12 cellular contexts compared by ENCODE assay signal in the genomic region with DNA sequence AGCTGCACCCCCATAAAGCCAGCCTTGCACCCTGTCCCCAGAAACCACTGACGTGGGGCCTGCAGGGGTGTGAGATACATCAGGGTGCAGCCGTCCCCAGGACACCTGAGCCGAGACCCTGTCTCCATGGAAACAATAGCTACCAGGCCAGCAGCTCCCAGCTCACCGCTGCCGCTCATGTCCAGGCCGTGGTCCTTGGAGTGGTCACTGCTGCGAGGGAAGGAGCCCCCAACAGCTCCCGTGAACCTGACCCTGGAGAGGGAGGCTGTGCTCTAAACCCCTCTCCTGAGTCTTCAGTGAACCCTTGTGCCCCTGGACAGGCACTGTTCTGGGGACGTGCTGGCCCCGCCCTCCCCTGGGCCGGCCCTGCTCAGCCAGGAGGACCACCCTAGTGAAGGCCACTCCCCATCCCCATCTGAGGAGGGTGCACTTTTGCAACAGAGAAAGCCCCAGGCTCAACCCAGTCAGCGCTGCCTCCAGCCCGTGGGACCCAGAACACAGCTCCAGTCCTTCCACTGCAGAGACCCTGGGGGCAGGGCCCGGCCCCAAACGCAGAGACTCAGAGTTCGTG. TPM values are rescaled to one million over a fixed set of nuclear protein-coding genes. Genes with fewer than 3 reads are reported as not detected.
DNase-seq lines count a peak whose midpoint lies in the region; ATAC-seq and TF ChIP-seq lines count a peak whose summit lies in the region.
"Had no signal": no experiment of that assay in that cellular context is flagged by ENCODE, and none has a peak within 500 bp of the region (broad histone marks: within the 10 kb centered on the region; RNA-seq: fewer than 3 reads in every experiment).

No MANE protein-coding gene starts in this region.

- H3K27me3 Mint-ChIP-seq in endodermal cell (ENCODE audit: insufficient read depth), result peaks cover 27% of the 10 kb centered on the region

- H2BK5ac ChIP-seq in mesenchymal stem cell (ENCODE audit: low read depth, low read length, poor library complexity, severe bottlenecking), result no peak overlapping the region

- peak overlapping the region; percentile 86 to 99 for H2BK12ac ChIP-seq in mesenchymal stem cell (ENCODE audit: low read length in 2 of 2)

- peak overlapping the region in 1 of 2 experiments; percentile 46 for H3K23ac ChIP-seq in mesenchymal stem cell (ENCODE audit: low read length in 2 of 2)

- H2AFZ ChIP-seq in mesenchymal stem cell (ENCODE audit: low read depth, low read length), result peak overlapping the region; percentile 29

- H2BK120ac ChIP-seq in mesenchymal stem cell (ENCODE audit: low read depth, low read length), result peak overlapping the region; percentile 88

- peak overlapping the region in 1 of 2 experiments; percentile 50 for H3K14ac ChIP-seq in mesenchymal stem cell (ENCODE audit: low read length in 2 of 2)

- peak; percentile 71 for DNase-seq in HuH-7 (ENCODE audit: low spot score)
- peak; percentile 81 for DNase-seq in endodermal cell
- peak; percentile 33 for DNase-seq in mesenchymal stem cell
- no peak for DNase-seq in GM19238 (ENCODE audit: insufficient read length, low spot score)
- no peak for DNase-seq in NCI-H2171 (lab: John Stamatoyannopoulos, UW)
- DNase-seq: activated naive CD4-positive, alpha-beta T cell treated with Interleukin-2 at 50 U/mL for 16 hours; GDM1 had no signal

- H3K27ac ChIP-seq in endodermal cell (ENCODE audit: low read depth, low read length) (no peak overlapping the region), mesenchymal stem cell (ENCODE audit: low read length, poor library complexity, severe bottlenecking) (no peak overlapping the region), temporal lobe (ENCODE audit: low read depth, low read length) (peak overlapping the region; percentile 44)
- H3K27ac ChIP-seq: epithelial cell of prostate had no signal

- no peaks in the 10 kb centered on the region for H3K36me3 Mint-ChIP-seq in endodermal cell (ENCODE audit: low read depth)
- H3K36me3 Mint-ChIP-seq: naive thymus-derived CD8-positive, alpha-beta T cell had no signal

- H3K9me3 Mint-ChIP-seq in endodermal cell, result no peaks in the 10 kb centered on the region

- no peaks in the 10 kb centered on the region for H3K36me3 ChIP-seq in endodermal cell (ENCODE audit: control insufficient read depth, insufficient read depth, low read length)
- no peaks in the 10 kb centered on the region for H3K36me3 ChIP-seq in mesenchymal stem cell (ENCODE audit: control insufficient read depth in 1 of 2, insufficient read depth in 2 of 2, low read depth in 1 of 2, low read length in 2 of 2)

- peak overlapping the region; percentile 83 to 88 for H3K18ac ChIP-seq in mesenchymal stem cell (ENCODE audit: low read depth in 1 of 2, low read length in 2 of 2)

- no peaks in the 10 kb centered on the region for H3K79me1 ChIP-seq in mesenchymal stem cell (replicated peaks; ENCODE audit: low read length, poor library complexity, severe bottlenecking)

- H3K4me2 ChIP-seq in mesenchymal stem cell (ENCODE audit: low read length, poor library complexity, severe bottlenecking), result no peak overlapping the region

- H3K9me3 ChIP-seq in endodermal cell (ENCODE audit: control insufficient read depth, low read length), result no peaks in the 10 kb centered on the region
- peaks cover 4% of the 10 kb centered on the region for H3K9me3 ChIP-seq in mesenchymal stem cell (ENCODE audit: control insufficient read depth, low read length)

- H3K4me3 ChIP-seq in endodermal cell (ENCODE audit: low read length) (peak overlapping the region; percentile 73), mesenchymal stem cell (ENCODE audit: insufficient read depth in 1 of 2, low read depth in 1 of 2, low read length in 2 of 2) (peak overlapping the region in 1 of 2 experiments; percentile 37)

- H3K4ac ChIP-seq in mesenchymal stem cell (ENCODE audit: low read depth in 1 of 2, low read length in 2 of 2), result peak overlapping the region; percentile 61 to 93

- peak overlapping the region; percentile 79 for H4K91ac ChIP-seq in mesenchymal stem cell (ENCODE audit: low read length)

- H3K4me1 ChIP-seq in endodermal cell (ENCODE audit: control insufficient read depth, insufficient read depth, low read length) (peaks cover 16% of the 10 kb centered on the region), mesenchymal stem cell (ENCODE audit: control insufficient read depth, insufficient read depth, low read depth, low read length) (peaks cover 45% of the 10 kb centered on the region)

- peak overlapping the region; percentile 77 for H3K27ac Mint-ChIP-seq in endodermal cell

- TF ChIP-seq CTCF in endodermal cell (conservative IDR thresholded peaks at IDR 0.05), result no peak

- ATAC-seq in GM19023 (IDR thresholded peaks at IDR 0.05; ENCODE audit: unreplicated experiment) (no peak), GM18909 (IDR thresholded peaks at IDR 0.05; ENCODE audit: poor library complexity, unreplicated experiment) (no peak)
- ATAC-seq: naive thymus-derived CD8-positive, alpha-beta T cell had no signal

- H2AK5ac ChIP-seq in mesenchymal stem cell (ENCODE audit: low read length, severe bottlenecking), result no peak overlapping the region

- H4K8ac ChIP-seq in mesenchymal stem cell (ENCODE audit: low read length), result peak overlapping the region; percentile 83

- peak overlapping the region; percentile 85 for H2BK15ac ChIP-seq in mesenchymal stem cell (ENCODE audit: low read depth, poor library complexity, severe bottlenecking)

- WGBS in endodermal cell (ENCODE audit: insufficient coverage in 1 of 2, insufficient read length in 1 of 2), 2 experiments, result 16 to 29% methylated on average over 7 to 13 of the region's 16 CpGs
- 27% methylated on average over 13 of the region's 16 CpGs for WGBS in mesenchymal stem cell

- peaks cover 13% of the 10 kb centered on the region for H3K27me3 ChIP-seq in endodermal cell (ENCODE audit: control insufficient read depth, insufficient read depth, low read length, poor library complexity, severe bottlenecking)
- peaks cover 3 to 10% of the 10 kb centered on the region in 2 experiments for H3K27me3 ChIP-seq in mesenchymal stem cell (ENCODE audit: control insufficient read depth in 1 of 2, insufficient read depth in 1 of 2, low read length in 2 of 2)

- peak overlapping the region; percentile 55 for H3K4me3 Mint-ChIP-seq in endodermal cell

- H3K4me1 Mint-ChIP-seq in endodermal cell, result peaks cover 11% of the 10 kb centered on the region

- no peak overlapping the region for H3K9ac ChIP-seq in endodermal cell (ENCODE audit: extremely low read depth, low read length, poor library complexity, severe bottlenecking)
- H3K9ac ChIP-seq in mesenchymal stem cell (ENCODE audit: low read length), result peak overlapping the region; percentile 80

RNA-seq across cellular contexts. Expression of a gene that starts 19.6 kb away (rescaled TPM):
- total RNA-seq in endodermal cell (10 to 100 TPM; 20.7 to 26.7 TPM), temporal lobe (19.4 TPM)
- polyA plus RNA-seq in endodermal cell (2013, experiment 1 of 2), result 21.7 TPM
- polyA plus RNA-seq in endodermal cell (2013, experiment 2 of 2), result 20.9 TPM
- 31.4 TPM for polyA plus RNA-seq in mesenchymal stem cell (2013, experiment 1 of 2)
- 32.2 TPM for polyA plus RNA-seq in mesenchymal stem cell (2013, experiment 2 of 2)

Comparison
In these comparisons a context has a peak if more than half of its experiments do, and no peak if none do; other contexts are left out.
1. DNase-seq: peak in HuH-7 (single experiment), endodermal cell (single experiment) and mesenchymal stem cell (single experiment); none in GM19238 (single experiment) and NCI-H2171 (single experiment).